Comparison of ENCODE assay signal across 12 cellular contexts in the genomic region with DNA sequence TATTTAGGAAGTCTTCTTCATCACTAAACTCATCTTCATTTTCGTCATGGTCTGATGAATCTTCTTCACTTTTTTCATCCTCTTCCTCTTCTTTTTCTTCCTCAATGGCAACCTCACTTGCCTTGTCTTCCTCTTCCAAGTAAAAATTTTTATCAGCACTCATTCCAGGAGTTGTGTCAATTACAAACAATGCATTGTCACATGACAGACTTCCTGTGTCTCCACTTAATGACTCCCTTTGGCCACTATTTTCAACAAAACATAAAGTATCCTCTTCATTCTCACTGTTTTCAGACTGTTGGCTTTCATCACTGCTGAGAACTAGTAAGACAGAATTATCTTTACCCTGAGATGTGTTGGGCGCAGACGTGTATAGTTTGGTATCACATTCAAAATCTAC. TPM values are rescaled to one million over a fixed set of nuclear protein-coding genes. Genes with fewer than 3 reads are reported as not detected.
DNase-seq lines count a peak whose midpoint lies in the region; TF ChIP-seq lines count a peak whose summit lies in the region.
"Had no signal": no experiment of that assay in that cellular context is flagged by ENCODE, and none has a peak within 500 bp of the region (broad histone marks: within the 10 kb centered on the region; RNA-seq: fewer than 3 reads in every experiment).

No MANE protein-coding gene starts in this region.

- DNase-seq in T-helper 1 cell = no peak
- DNase-seq in MM.1S = no peak
- DNase-seq in mammary epithelial cell = no peak
- no peak for DNase-seq in cerebellum (ENCODE audit: low spot score)
- no peak for DNase-seq in superior temporal gyrus (ENCODE audit: extremely low spot score)
- DNase-seq in HEK293T (ENCODE audit: extremely low spot score) = no peak
- DNase-seq: activated gamma-delta T cell treated with Interleukin-2 at 50 U/mL for 16 hours, hypothalamus, NCI-H2081 had no signal

- no peak for TF ChIP-seq CTCF in MM.1S (IDR thresholded peaks at IDR 0.05; ENCODE audit: low read length)
- no peak for TF ChIP-seq CTCF in mammary epithelial cell (conservative IDR thresholded peaks at IDR 0.05 in 1 of 2, IDR thresholded peaks at IDR 0.05 in 1 of 2; ENCODE audit: extremely low read depth in 1 of 2, insufficient read depth in 1 of 2, low read depth in 1 of 2, low read length in 2 of 2)
- no peak for TF ChIP-seq CTCF in neutrophil (IDR thresholded peaks at IDR 0.05)

- no TSS peak for BruUV-seq in mammary epithelial cell (replicated peaks; lab: Mats Ljungman, UMichigan)

- H3K4me1 ChIP-seq in MM.1S (ENCODE audit: low read length) (no peaks in the 10 kb centered on the region; the same call in 1 of the 2 replicates), mammary epithelial cell (ENCODE audit: insufficient read depth, low read length) (peaks cover 35% of the 10 kb centered on the region), neutrophil (ENCODE audit: control insufficient read depth in 1 of 2, insufficient read depth in 1 of 2, low read depth in 1 of 2, low read length in 1 of 2) (peaks cover 17 to 23% of the 10 kb centered on the region in 2 experiments)

- H3K4me3 ChIP-seq in MM.1S (ENCODE audit: low read length) = no peak overlapping the region
- H3K4me3 ChIP-seq in mammary epithelial cell (replicated peaks in 1 of 3; ENCODE audit: insufficient read depth in 1 of 3, low read depth in 2 of 3, low read length in 3 of 3) = no peak overlapping the region
- no peak overlapping the region for H3K4me3 ChIP-seq in neutrophil (ENCODE audit: low read depth in 1 of 2, low read length in 1 of 2)

- H3K4me1 Mint-ChIP-seq in T-helper 1 cell treated with Interleukin-12 subunit alpha and Interleukin-12 subunit beta and Interleukin-4 antibody, amounts not matched to agents 30 μg/mL and 1 μg/mL, for 36 hours (ENCODE audit: low read depth) = peaks cover 40% of the 10 kb centered on the region

- H3K9me3 ChIP-seq in MM.1S (replicated peaks; ENCODE audit: insufficient read depth, low read length) (no peaks in the 10 kb centered on the region), mammary epithelial cell (replicated peaks; ENCODE audit: insufficient read depth, low read length) (no peaks in the 10 kb centered on the region), neutrophil (no peaks in the 10 kb centered on the region)

- no peaks in the 10 kb centered on the region; the same call in 1 of the 2 replicates for H3K36me3 ChIP-seq in MM.1S (replicated peaks; ENCODE audit: insufficient read depth, low read length)
- H3K36me3 ChIP-seq in mammary epithelial cell (ENCODE audit: insufficient read depth, low read length) = peaks cover 38% of the 10 kb centered on the region
- H3K36me3 ChIP-seq in neutrophil = peaks cover 44% of the 10 kb centered on the region

- WGBS in mammary epithelial cell (ENCODE audit: low coverage, missing lambda C conversion rate) = 65% methylated on average over 3 of the region's 3 CpGs

- H3K9me3 Mint-ChIP-seq in T-helper 1 cell treated with Interleukin-12 subunit alpha and Interleukin-12 subunit beta and Interleukin-4 antibody, amounts not matched to agents 30 μg/mL and 1 μg/mL, for 36 hours = no peaks in the 10 kb centered on the region

- in situ Hi-C loops in mammary epithelial cell (cut with MboI; ENCODE audit: low sequenced_read_pairs in 2 of 2) = loop anchor here in 1 of 2 donors (25.0 kb wide), 1 partner anchor 311 kb away; no protein-coding TSS in a partner anchor

- POLR2A ChIA-PET in HEK293T (lab: Yijun Ruan, JAX) = no interaction called here

- H3K27me3 Mint-ChIP-seq in T-helper 1 cell treated with Interleukin-12 subunit alpha and Interleukin-12 subunit beta and Interleukin-4 antibody, amounts not matched to agents 30 μg/mL and 1 μg/mL, for 36 hours (ENCODE audit: low read depth) = no peaks in the 10 kb centered on the region

- 0 out of 2 replicates have a peak, but pooled peaks cover 3% of the 10 kb centered on the region for H3F3A ChIP-seq in MM.1S (ENCODE audit: insufficient read depth, low read length)

- dilution Hi-C loops in mammary epithelial cell (cut with HindIII; ENCODE audit: low sequenced_read_pairs) = no loop called here

- peaks cover 47% of the 10 kb centered on the region for H3K36me3 Mint-ChIP-seq in T-helper 1 cell treated with Interleukin-12 subunit alpha and Interleukin-12 subunit beta and Interleukin-4 antibody, amounts not matched to agents 30 μg/mL and 1 μg/mL, for 36 hours (ENCODE audit: low read depth)

- H3K27ac Mint-ChIP-seq in T-helper 1 cell treated with Interleukin-12 subunit alpha and Interleukin-12 subunit beta and Interleukin-4 antibody, amounts not matched to agents 30 μg/mL and 1 μg/mL, for 36 hours = peak overlapping the region; percentile 43

- no peaks in the 10 kb centered on the region for H3K27me3 ChIP-seq in MM.1S (replicated peaks; ENCODE audit: insufficient read depth, low read length)
- no peaks in the 10 kb centered on the region for H3K27me3 ChIP-seq in mammary epithelial cell (ENCODE audit: insufficient read depth, low read length)
- no peaks in the 10 kb centered on the region for H3K27me3 ChIP-seq in neutrophil

- H2AFZ ChIP-seq in MM.1S (ENCODE audit: low read length) (no peak overlapping the region), mammary epithelial cell (ENCODE audit: low read depth, low read length) (no peak overlapping the region)

- H3K4me3 Mint-ChIP-seq in T-helper 1 cell treated with Interleukin-12 subunit alpha and Interleukin-12 subunit beta and Interleukin-4 antibody, amounts not matched to agents 30 μg/mL and 1 μg/mL, for 36 hours = peak overlapping the region; percentile 70

- no peak overlapping the region for H3K9ac ChIP-seq in MM.1S (ENCODE audit: low read length)
- no peak overlapping the region for H3K9ac ChIP-seq in mammary epithelial cell (ENCODE audit: insufficient read depth, low read length)

- no peak overlapping the region for H3K27ac ChIP-seq in MM.1S (ENCODE audit: low read length)
- H3K27ac ChIP-seq in mammary epithelial cell (ENCODE audit: insufficient read depth, low read depth, low read length) = no peak overlapping the region
- H3K27ac ChIP-seq in neutrophil = peak overlapping the region; percentile 88
- H3K27ac ChIP-seq: 22Rv1 had no signal

- CTCF ChIA-PET in mammary epithelial cell (lab: Charles Lee; ENCODE audit: low non-redundant PET) = no interaction called here
- CTCF ChIA-PET in HEK293T (lab: Yijun Ruan, JAX) = no interaction called here

- peak overlapping the region; percentile 15; the same call in 1 of the 2 replicates for H3K4me2 ChIP-seq in MM.1S (ENCODE audit: low read depth, low read length)
- peak overlapping the region; percentile 55 for H3K4me2 ChIP-seq in mammary epithelial cell (ENCODE audit: insufficient read depth, low read depth, low read length)

- intact Hi-C loops in mammary epithelial cell (cut with micrococcal nuclease) = loop anchor here (10.0 kb wide), 1 partner anchor 459 kb away; no protein-coding TSS in a partner anchor

- no peaks in the 10 kb centered on the region for H3K9me2 ChIP-seq in MM.1S (replicated peaks; ENCODE audit: insufficient read depth, low read length)

- H4K20me1 ChIP-seq in MM.1S (ENCODE audit: insufficient read depth, low read length) (no peaks in the 10 kb centered on the region), mammary epithelial cell (ENCODE audit: insufficient read depth, low read length) (no peaks in the 10 kb centered on the region)

- H3K79me2 ChIP-seq in MM.1S (ENCODE audit: low read length) = peaks cover 33% of the 10 kb centered on the region
- H3K79me2 ChIP-seq in mammary epithelial cell (ENCODE audit: insufficient read depth, low read length) = peaks cover 69% of the 10 kb centered on the region

TF ChIP-seq in HEK293T, 16 proteins besides CTCF, POLR2A, EP300 and RAD21:
- TF ChIP-seq L3MBTL2 (conservative IDR thresholded peaks at IDR 0.05) = no peak
- no peak for TF ChIP-seq SP1 (IDR thresholded peaks at IDR 0.05)
- TF ChIP-seq CTBP1 (IDR thresholded peaks at IDR 0.05; ENCODE audit: borderline replicate concordance) = no peak
- TF ChIP-seq FOXA1 (IDR thresholded peaks at IDR 0.05) = no peak
- no peak for TF ChIP-seq NFRKB (IDR thresholded peaks at IDR 0.05)
- no peak for TF ChIP-seq FOXM1 (IDR thresholded peaks at IDR 0.05; ENCODE audit: borderline replicate concordance)
- no peak for TF ChIP-seq SUZ12 (IDR thresholded peaks at IDR 0.05)

RNA-seq across cellular contexts. Expression of gene DNTTIP2, which starts 2.7 kb away (rescaled TPM):
- 10 to 100 TPM; 40.5 to 74.9 TPM for total RNA-seq in mammary epithelial cell
- polyA plus RNA-seq in mammary epithelial cell = 22.1 TPM
- polyA minus RNA-seq in mammary epithelial cell = 12.2 TPM
- total RNA-seq in cerebellum = 15.8 TPM

RNA-seq across cellular contexts. Expression of gene GCLM, which starts 32.9 kb away (rescaled TPM):
- 100 to 1,000 TPM in 1 of 2 donors, 10 to 100 TPM in 1; 96.5 to 129 TPM for total RNA-seq in mammary epithelial cell
- polyA plus RNA-seq in mammary epithelial cell = 108 TPM
- polyA minus RNA-seq in mammary epithelial cell = 123 TPM
- 6.4 TPM for total RNA-seq in cerebellum

Comparison
In these comparisons a context has a peak if more than half of its experiments do, and no peak if none do; other contexts are left out.
1. RNA of gene GCLM, which starts 32.9 kb away (total RNA-seq): 96.5 to 129 TPM in mammary epithelial cell; 6.4 TPM in cerebellum (single experiment); every median in the first group is over 10 times any median in the second.